In the genomic region with DNA sequence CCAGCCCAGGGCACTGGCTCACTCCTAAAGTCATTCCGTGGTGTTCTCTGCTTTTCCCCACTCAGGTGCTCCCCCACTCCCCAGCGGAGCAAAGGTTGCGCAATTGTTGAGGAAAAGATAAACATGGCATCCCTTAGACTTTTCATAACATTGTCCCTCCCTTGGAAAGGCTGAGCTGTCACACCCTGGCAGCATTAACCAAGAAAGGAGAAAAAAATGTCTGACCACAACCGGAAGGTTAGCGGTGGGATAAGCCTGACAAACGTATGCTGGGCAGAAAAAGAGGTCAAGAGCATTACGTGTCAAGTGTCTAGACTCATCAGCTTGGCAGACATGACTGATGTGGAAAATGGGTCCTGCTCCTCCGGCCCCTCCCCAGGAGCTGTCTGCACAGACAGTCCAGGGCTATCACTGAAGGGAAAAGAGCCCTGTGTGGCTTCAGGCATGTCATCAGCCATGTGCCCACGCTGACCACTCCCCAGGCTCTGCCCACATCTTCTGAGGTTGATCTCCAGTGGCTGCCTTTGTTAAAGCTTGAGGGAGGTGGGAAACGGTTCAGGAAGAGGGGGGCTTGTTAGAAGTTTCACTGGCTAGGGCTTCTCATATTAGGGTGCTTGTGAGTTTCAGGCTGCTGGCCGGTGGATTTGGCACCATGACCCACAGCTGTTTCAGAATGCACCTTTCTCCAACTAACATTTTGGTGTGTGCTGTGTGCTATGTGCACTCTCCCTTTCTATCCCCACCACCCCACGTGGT, we compare ENCODE assay signal across 13 cellular contexts. TPM values are rescaled to one million over a fixed set of nuclear protein-coding genes. Genes with fewer than 3 reads are reported as not detected.
DNase-seq lines count a peak whose midpoint lies in the region; FAIRE-seq and TF ChIP-seq lines count a peak whose summit lies in the region.
"Had no signal": no experiment of that assay in that cellular context is flagged by ENCODE, and none has a peak within 500 bp of the region (broad histone marks: within the 10 kb centered on the region; RNA-seq: fewer than 3 reads in every experiment).

No MANE protein-coding gene starts in this region.

- H3K56ac ChIP-seq in H1 (replicated peaks; ENCODE audit: insufficient read length, low read depth, low read length): no peak overlapping the region

- peaks cover 5% of the 10 kb centered on the region for H3K9me3 Mint-ChIP-seq in osteocyte (ENCODE audit: unreplicated experiment)

- WGBS in H1 (ENCODE audit: extremely low coverage in 1 of 2, insufficient coverage in 1 of 2, insufficient read length in 1 of 2, insufficient replicate concordance in 2 of 2, low coverage in 1 of 2, low lambda C conversion rate in 2 of 2, missing lambda C conversion rate in 1 of 2), 2 experiments: 81% methylated on average over 12 of the region's 12 CpGs; no CpG with 5 or more reads in 1 of the 2 experiments

- no peaks in the 10 kb centered on the region for H3K79me1 ChIP-seq in H1 (ENCODE audit: low read depth, low read length)

- no peak for FAIRE-seq in H1 (lab: Jason Lieb, UNC)

- H2BK20ac ChIP-seq in H1 (ENCODE audit: low read length): no peak overlapping the region

- in situ Hi-C loops in GM13977 (cut with MboI; ENCODE audit: low pct_unique_long_range_greater_than_20kb, low sequenced_read_pairs, unreplicated experiment): no loop called here

- no peak for TF ChIP-seq POLR2A in H1 (IDR thresholded peaks at IDR 0.05; ENCODE audit: control extremely low read depth in 1 of 2, low read depth in 2 of 2, low read length in 2 of 2)

- no peak overlapping the region for H3K4me2 ChIP-seq in H1 (ENCODE audit: insufficient read depth in 1 of 2, low read depth in 2 of 2, low read length in 2 of 2)
- H3K4me2 ChIP-seq in OCI-LY7 (ENCODE audit: low read length): no peak overlapping the region

- H2AK5ac ChIP-seq in H1 (ENCODE audit: low read depth, low read length): no peak overlapping the region

- no peak overlapping the region for H2BK15ac ChIP-seq in H1 (ENCODE audit: low read length)

- H3K4me1 Mint-ChIP-seq in osteocyte (ENCODE audit: unreplicated experiment): peaks cover 40% of the 10 kb centered on the region

- no peaks in the 10 kb centered on the region for H3K27me3 Mint-ChIP-seq in osteocyte (ENCODE audit: unreplicated experiment)

- no peak overlapping the region for H2BK120ac ChIP-seq in H1 (replicated peaks; ENCODE audit: low read depth, low read length)

- no peak overlapping the region for H3K9ac ChIP-seq in H1 (replicated peaks in 1 of 4; ENCODE audit: extremely low read depth in 1 of 4, low read depth in 3 of 4, low read length in 3 of 4)

- DNase-seq in DMS53 treated with DMSO at 0.1 percent for 48 hours (lab: John Stamatoyannopoulos, UW; ENCODE audit: unreplicated experiment) (peak; percentile 73), NCI-H2227 treated with DMSO at 0.1 percent for 48 hours (lab: John Stamatoyannopoulos, UW) (peak; percentile 3), H1 (ENCODE audit: low read depth in 1 of 2, low spot score in 2 of 2) (no peak), osteocyte (ENCODE audit: extremely low spot score, unreplicated experiment) (peak; percentile 84), mucosa of gallbladder (ENCODE audit: low spot score) (no peak), OCI-LY7 (ENCODE audit: low spot score) (no peak), GM13977 (ENCODE audit: low spot score) (no peak), HPDE6-E6E7 (ENCODE audit: extremely low spot score) (no peak)
- DNase-seq: activated CD4-positive, alpha-beta T cell treated with anti-CD3 and anti-CD28 coated beads for 48 hours; DMS153; NCI-H1417 treated with DMSO at 0.1 percent for 48 hours; RPMI8226 had no signal

- no peak overlapping the region for H4K8ac ChIP-seq in H1 (ENCODE audit: extremely low read depth, insufficient read depth, low read length)

- H3K23me2 ChIP-seq in H1 (ENCODE audit: low read depth, low read length): no peaks in the 10 kb centered on the region

- no peak overlapping the region for H2BK12ac ChIP-seq in H1 (ENCODE audit: low read depth, low read length)

- BruUV-seq in OCI-LY7 (replicated peaks; lab: Mats Ljungman, UMichigan): no TSS peak

- H3K23ac ChIP-seq in H1 (ENCODE audit: insufficient read length): no peak overlapping the region

- H3K4me3 ChIP-seq in H1 (ENCODE audit: extremely low read depth in 1 of 4, insufficient read depth in 2 of 4, low read depth in 3 of 4, low read length in 4 of 4) (no peak overlapping the region), OCI-LY7 (ENCODE audit: low read depth, low read length, poor library complexity, severe bottlenecking) (no peak overlapping the region)
- H3K4me3 ChIP-seq: breast epithelium had no signal

- no peak overlapping the region for H3K27ac ChIP-seq in H1 (ENCODE audit: low read depth, low read length)
- H3K27ac ChIP-seq in OCI-LY7 (ENCODE audit: low read depth, low read length, poor library complexity, severe bottlenecking): no peak overlapping the region
- H3K27ac ChIP-seq: breast epithelium had no signal

- H3K4ac ChIP-seq in H1 (replicated peaks; ENCODE audit: insufficient read length, low read depth, low read length): no peak overlapping the region

- H3K4me3 Mint-ChIP-seq in osteocyte (ENCODE audit: unreplicated experiment): no peak overlapping the region

- H3K36me3 ChIP-seq in H1 (ENCODE audit: control insufficient read depth in 2 of 4, insufficient read depth in 4 of 4, low read length in 3 of 4) (no peaks in the 10 kb centered on the region), OCI-LY7 (ENCODE audit: insufficient read depth, low read length) (no peaks in the 10 kb centered on the region)
- H3K36me3 ChIP-seq: breast epithelium had no signal

- CTCF ChIA-PET in H1 (lab: Charles Lee; ENCODE audit: partially characterized antibody): interaction anchor here (0.7 to 2.2 kb wide), 6 partner anchors 16 to 133 kb away, joined by 3 to 31 read pairs (median 4); no protein-coding TSS in a partner anchor
- CTCF ChIA-PET in OCI-LY7 (lab: Charles Lee; ENCODE audit: unreplicated experiment): no interaction called here

- TF ChIP-seq RAD21 in H1 (IDR thresholded peaks at IDR 0.05 in 1 of 2, conservative IDR thresholded peaks at IDR 0.05 in 1 of 2; ENCODE audit: low read depth in 2 of 2, low read length in 2 of 2): no peak

- no peak for TF ChIP-seq EP300 in H1 (IDR thresholded peaks at IDR 0.05; ENCODE audit: borderline replicate concordance in 1 of 2, low read depth in 2 of 2, low read length in 2 of 2)

- POLR2A ChIA-PET in H1 (lab: Charles Lee; ENCODE audit: partially characterized antibody): interaction anchor here (0.6 to 1.4 kb wide), 2 partner anchors 132 to 428 kb away, joined by 3 read pairs; no protein-coding TSS in a partner anchor
- POLR2A ChIA-PET in OCI-LY7 (lab: Charles Lee): interaction anchor here (1.1 to 1.3 kb wide), 2 partner anchors 11 to 27 kb away, joined by 3 to 5 read pairs; no protein-coding TSS in a partner anchor

- no peaks in the 10 kb centered on the region for H3K9me3 ChIP-seq in H1 (ENCODE audit: insufficient read depth in 2 of 2, low read depth in 1 of 2, low read length in 1 of 2)
- H3K9me3 ChIP-seq in OCI-LY7 (ENCODE audit: low read length): peaks cover 12% of the 10 kb centered on the region; the same call in 1 of the 2 replicates
- H3K9me3 ChIP-seq: breast epithelium had no signal

- TF ChIP-seq CTCF in H1 (IDR thresholded peaks at IDR 0.05; ENCODE audit: control extremely low read depth in 1 of 3, insufficient read depth in 1 of 3, low read depth in 1 of 3, low read length in 3 of 3) (no peak), osteocyte (IDR thresholded peaks at IDR 0.05) (no peak), OCI-LY7 (conservative IDR thresholded peaks at IDR 0.05; ENCODE audit: low read length) (no peak), GM13977 (IDR thresholded peaks at IDR 0.05; ENCODE audit: extremely low read depth, insufficient read depth, missing control alignments) (no peak)

- H2AFZ ChIP-seq in H1 (ENCODE audit: low read length) (no peak overlapping the region), OCI-LY7 (ENCODE audit: low read length) (no peak overlapping the region)

- peaks cover 0 to 3% (median 2%) of the 10 kb centered on the region in 4 experiments; a peak in 6 of 7 replicates for H3K4me1 ChIP-seq in H1 (replicated peaks in 1 of 4; ENCODE audit: control insufficient read depth in 3 of 4, insufficient read depth in 4 of 4, low read length in 3 of 4)
- peaks cover 12% of the 10 kb centered on the region for H3K4me1 ChIP-seq in OCI-LY7 (ENCODE audit: insufficient read depth, low read length, poor library complexity, severe bottlenecking)
- H3K4me1 ChIP-seq: breast epithelium had no signal

- H3K36me3 Mint-ChIP-seq in osteocyte (ENCODE audit: unreplicated experiment): no peaks in the 10 kb centered on the region

- H4K20me1 ChIP-seq in H1 (replicated peaks in 1 of 2; ENCODE audit: control insufficient read depth in 1 of 2, insufficient read depth in 2 of 2, low read length in 2 of 2) (no peaks in the 10 kb centered on the region), OCI-LY7 (ENCODE audit: insufficient read depth, low read length) (no peaks in the 10 kb centered on the region)

- H3K79me2 ChIP-seq in H1 (ENCODE audit: control insufficient read depth in 1 of 2, insufficient read depth in 2 of 2, low read length in 2 of 2): no peaks in the 10 kb centered on the region
- no peaks in the 10 kb centered on the region for H3K79me2 ChIP-seq in OCI-LY7 (ENCODE audit: insufficient read depth, low read depth, low read length)

- no peak overlapping the region for H3K18ac ChIP-seq in H1 (ENCODE audit: extremely low read depth, low read length)

- H2BK5ac ChIP-seq in H1 (ENCODE audit: low read depth, low read length): no peak overlapping the region

- H3K14ac ChIP-seq in H1 (ENCODE audit: insufficient read length): no peak overlapping the region

- H4K5ac ChIP-seq in H1 (ENCODE audit: insufficient read length, low read depth, low read length): no peak overlapping the region

- intact Hi-C loops in OCI-LY7 (cut with micrococcal nuclease; ENCODE audit: unreplicated experiment): no loop called here

- H3K9me2 ChIP-seq in OCI-LY7 (ENCODE audit: insufficient read depth, low read length): no peaks in the 10 kb centered on the region

- H4K91ac ChIP-seq in H1 (replicated peaks; ENCODE audit: insufficient read length, low read length): no peak overlapping the region

- no peaks in the 10 kb centered on the region for H3K27me3 ChIP-seq in H1 (replicated peaks in 1 of 4; ENCODE audit: control insufficient read depth in 3 of 4, extremely low read depth in 1 of 4, insufficient read depth in 3 of 4, low read length in 3 of 4)
- H3K27me3 ChIP-seq: breast epithelium had no signal

- peak overlapping the region; percentile 87 for H3K27ac Mint-ChIP-seq in osteocyte (ENCODE audit: unreplicated experiment)

RNA-seq across cellular contexts. Expression of a gene that starts 30.1 kb away (rescaled TPM):
- not detected in 2 replicates for total RNA-seq in H1 (2021; fragmentation: NEBNext Ultra II Directional; extraction: Animal tissue kit (Norgen Biotek cat#: 25700))
- polyA plus RNA-seq in H1 (2011; rRNA removed): 0.05 TPM in 1 of 2 replicates, not detected in the other
- polyA plus RNA-seq in H1 (2011; cell fraction: cytosol; rRNA removed): 0.06 TPM
- polyA plus RNA-seq in H1 (2011; cell fraction: nucleus; rRNA removed): not detected
- polyA plus RNA-seq in H1 (2012, experiment 1 of 2): 0.27 TPM in 1 of 4 replicates, not detected in the others
- polyA plus RNA-seq in H1 (2012, experiment 2 of 2): not detected
- 0.02 TPM for polyA plus RNA-seq in H1 (2013, experiment 1 of 2)
- 0.06 TPM for polyA plus RNA-seq in H1 (2013, experiment 2 of 2)
- 0.13 TPM in 1 of 2 replicates, not detected in the other for polyA minus RNA-seq in H1 (2011; rRNA and poly(A)+ RNA removed)
- polyA minus RNA-seq in H1 (2011; cell fraction: cytosol; rRNA and poly(A)+ RNA removed): not detected
- not detected for polyA minus RNA-seq in H1 (2011; cell fraction: nucleus; rRNA and poly(A)+ RNA removed)
- not detected in 2 replicates for total RNA-seq in osteocyte
- total RNA-seq in mucosa of gallbladder: 1.2 TPM
- total RNA-seq in OCI-LY7 (2014; rRNA removed; shearing (Covaris generic)): 0.06 TPM in 1 of 2 replicates, not detected in the other
- not detected in 2 replicates for total RNA-seq in OCI-LY7 (2022)

Comparison
In these comparisons a context has a peak if more than half of its experiments do, and no peak if none do; other contexts are left out.
1. DNase-seq: peak in DMS53 treated with DMSO at 0.1 percent for 48 hours (single experiment), NCI-H2227 treated with DMSO at 0.1 percent for 48 hours (single experiment) and osteocyte (single experiment); none in H1 (0 of 2), mucosa of gallbladder (single experiment), OCI-LY7 (single experiment), GM13977 (single experiment) and HPDE6-E6E7 (single experiment).